Comparison of ENCODE assay signal across 18 cellular contexts in the genomic region with DNA sequence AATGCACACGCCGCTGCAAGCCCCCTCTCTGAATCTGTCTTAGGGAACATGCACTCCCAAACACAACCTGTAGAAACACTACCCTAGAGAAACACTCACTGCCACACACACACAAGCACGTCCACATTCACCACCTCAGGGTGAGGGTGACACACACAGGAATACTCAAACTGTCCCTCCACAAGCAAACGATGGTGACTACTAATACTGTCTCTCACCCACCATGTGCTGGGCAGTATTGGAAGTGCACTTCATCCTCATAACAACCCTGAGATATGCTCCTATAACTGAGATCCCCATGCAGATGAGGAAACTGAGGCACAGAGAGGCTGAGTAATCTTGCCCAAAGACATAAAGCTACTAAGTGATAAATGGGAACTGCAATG.
"Had no signal": no experiment of that assay in that cellular context is flagged by ENCODE, and none has a peak within 500 bp of the region (broad histone marks: within the 10 kb centered on the region; RNA-seq: fewer than 3 reads in every experiment).

No MANE protein-coding gene starts in this region.

- H2AFZ ChIP-seq: hepatocyte had no signal

- H3K27ac ChIP-seq: hepatocyte, left ventricle myocardium inferior, lower lobe of right lung, neutrophil, psoas muscle, thyroid gland, upper lobe of right lung, vagina had no signal

- H3K27ac Mint-ChIP-seq: memory B cell; natural killer cell treated with Interleukin-12 subunit alpha and Interleukin-12 subunit beta and Interleukin-15 and Interleukin-18, amount 100 ng/mL, for 72 hours had no signal

- H3K4me3 Mint-ChIP-seq: memory B cell; natural killer cell treated with Interleukin-12 subunit alpha and Interleukin-12 subunit beta and Interleukin-15 and Interleukin-18, amount 100 ng/mL, for 72 hours had no signal

- H3K36me3 Mint-ChIP-seq: memory B cell; natural killer cell treated with Interleukin-12 subunit alpha and Interleukin-12 subunit beta and Interleukin-15 and Interleukin-18, amount 100 ng/mL, for 72 hours had no signal

- H3K36me3 ChIP-seq: lower lobe of right lung, neutrophil, upper lobe of right lung, vagina had no signal

- H3K9me3 ChIP-seq: left ventricle myocardium inferior, lower lobe of right lung, neutrophil, psoas muscle, thyroid gland, upper lobe of right lung, vagina had no signal

- H3K9me3 Mint-ChIP-seq: memory B cell; natural killer cell treated with Interleukin-12 subunit alpha and Interleukin-12 subunit beta and Interleukin-15 and Interleukin-18, amount 100 ng/mL, for 72 hours had no signal

- DNase-seq: effector CD4-positive, alpha-beta T cell; foreskin melanocyte; left cardiac atrium; left ventricle myocardium inferior; lower lobe of right lung; stimulated activated CD4-positive, alpha-beta T cell treated with anti-CD3 and anti-CD28 coated beads, Interleukin-2, amount 100 ng/mL, for 24 hours; stimulated activated naive CD4-positive, alpha-beta T cell treated with Interleukin-2 at 50 U/mL for 16 hours; thyroid gland; upper lobe of right lung had no signal

- H3K27me3 Mint-ChIP-seq: natural killer cell treated with Interleukin-12 subunit alpha and Interleukin-12 subunit beta and Interleukin-15 and Interleukin-18, amount 100 ng/mL, for 72 hours had no signal

- ATAC-seq: left cardiac atrium; lower lobe of right lung; natural killer cell treated with Interleukin-12 subunit alpha and Interleukin-12 subunit beta and Interleukin-15 and Interleukin-18, amount 100 ng/mL, for 72 hours; psoas muscle; sciatic nerve; upper lobe of right lung had no signal

- H3K27me3 ChIP-seq: hepatocyte, neutrophil, thyroid gland, upper lobe of right lung, vagina had no signal

- FAIRE-seq: colon, kidney had no signal

- H3K4me1 ChIP-seq: left ventricle myocardium inferior, lower lobe of right lung, psoas muscle, upper lobe of right lung, vagina had no signal

- H3K4me1 Mint-ChIP-seq: memory B cell had no signal

- H3K4me3 ChIP-seq: hepatocyte, left ventricle myocardium inferior, lower lobe of right lung, psoas muscle, thyroid gland, upper lobe of right lung, vagina had no signal

- H3K4me2 ChIP-seq: hepatocyte had no signal
